ENCODE assay signal across 15 cellular contexts in the genomic region with DNA sequence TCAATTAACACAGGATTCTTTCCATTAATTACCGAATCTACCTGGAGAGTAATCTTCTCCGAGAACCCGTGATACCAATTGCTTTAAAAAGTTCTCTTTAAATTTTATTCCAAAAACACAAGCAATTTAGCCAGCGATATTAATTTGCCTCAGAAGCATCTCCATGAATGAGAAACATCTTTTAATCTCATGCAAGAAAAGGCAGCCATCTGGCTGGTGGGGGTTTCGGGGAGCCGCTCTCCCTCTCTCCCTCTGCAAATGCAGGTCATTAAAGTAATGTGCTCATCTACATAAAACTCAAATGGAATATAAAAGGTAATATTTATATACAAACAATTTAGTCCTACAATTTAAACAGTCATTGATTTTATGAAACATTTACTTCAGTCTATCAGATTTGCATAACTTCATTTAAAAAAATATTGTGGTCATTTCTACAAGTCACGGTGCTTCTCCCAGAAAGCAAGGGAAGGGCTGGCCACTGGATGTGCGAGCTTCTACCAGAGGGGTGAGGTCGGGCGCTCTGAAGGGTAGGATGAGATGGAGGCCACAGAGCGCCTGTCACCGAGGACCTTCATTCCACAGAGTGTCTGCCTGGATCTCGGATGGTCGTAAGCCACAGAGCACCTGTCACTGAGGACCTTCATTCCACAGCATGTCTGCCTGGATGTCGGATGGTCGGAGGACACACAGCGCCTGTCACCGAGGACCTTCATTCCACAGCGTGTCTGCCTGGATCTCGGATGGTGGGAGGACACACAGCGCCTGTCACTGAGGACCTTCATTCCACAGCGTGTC.
"Had no signal": no experiment of that assay in that cellular context is flagged by ENCODE, and none has a peak within 500 bp of the region (broad histone marks: within the 10 kb centered on the region; RNA-seq: fewer than 3 reads in every experiment).

No MANE protein-coding gene starts in this region.

- H3K9me3 ChIP-seq: heart left ventricle, prostate gland, testis, upper lobe of left lung had no signal

- H3K36me3 ChIP-seq: heart left ventricle, prostate gland, upper lobe of left lung had no signal

- H3K4me3 ChIP-seq: coronary artery, heart left ventricle, prostate gland, testis, upper lobe of left lung had no signal

- H3K4me1 ChIP-seq: heart left ventricle, prostate gland, testis, upper lobe of left lung had no signal

- H3K27me3 ChIP-seq: testis had no signal

- DNase-seq: activated CD4-positive, alpha-beta T cell treated with anti-CD3 and anti-CD28 coated beads, Interleukin-2, amount 10 ng/mL, durations not matched to agents 7 days and 5 days; activated CD8-positive, alpha-beta memory T cell treated with anti-CD3 and anti-CD28 coated beads, Interleukin-2, amount 50 U/mL, for 4 hours; activated CD8-positive, alpha-beta T cell treated with anti-CD3 and anti-CD28 coated beads, Interleukin-2, amount 10 ng/mL, durations not matched to agents 7 days and 5 days; activated gamma-delta T cell; activated T-cell treated with anti-CD3 and anti-CD28 coated beads, Interleukin-2, amount 50 U/mL, for 48 hours; central memory CD4-positive, alpha-beta T cell; kidney glomerular epithelial cell; right cardiac atrium; stimulated activated CD4-positive, alpha-beta T cell treated with anti-CD3 and anti-CD28 coated beads, Interleukin-2, amount 100 ng/mL, for 24 hours; stimulated activated naive CD8-positive, alpha-beta T cell treated with anti-CD3 and anti-CD28 coated beads, Interleukin-15, Interleukin-2, amounts not matched to agents 100 U/mL and 50 U/mL, for 24 hours; testis; upper lobe of left lung had no signal

- H3K27ac ChIP-seq: coronary artery, heart left ventricle, prostate gland, testis, upper lobe of left lung had no signal
